In the genomic region with DNA sequence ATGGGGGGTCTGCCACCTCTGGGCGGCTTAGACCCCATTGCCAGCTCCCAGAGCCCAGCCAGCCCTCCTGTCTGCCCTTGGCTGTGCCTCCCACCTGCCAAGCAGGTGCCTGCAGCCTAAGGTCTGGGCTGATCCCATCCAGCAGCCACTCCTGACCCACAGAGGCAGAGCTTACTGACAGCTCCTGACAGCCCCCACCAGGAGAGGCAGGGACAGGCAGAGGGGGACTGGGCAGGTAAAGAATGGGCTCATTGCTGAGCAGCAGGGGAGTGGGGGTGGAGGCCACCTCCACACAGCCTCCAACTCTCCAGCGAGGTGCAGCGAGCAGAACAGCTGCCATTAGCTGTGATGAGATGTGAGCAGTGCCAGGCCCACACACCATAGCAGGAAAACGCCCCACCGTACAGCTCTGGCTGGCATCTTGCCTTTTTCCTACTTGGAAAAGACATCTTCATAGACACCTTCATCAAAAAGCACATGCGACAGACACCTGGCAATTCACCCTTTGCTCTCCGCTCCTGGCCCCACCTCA, we compare ENCODE assay signal across 21 cellular contexts.
DNase-seq lines count a peak whose midpoint lies in the region; ATAC-seq, FAIRE-seq and TF ChIP-seq lines count a peak whose summit lies in the region.
"Had no signal": no experiment of that assay in that cellular context is flagged by ENCODE, and none has a peak within 500 bp of the region (broad histone marks: within the 10 kb centered on the region; RNA-seq: fewer than 3 reads in every experiment).

No MANE protein-coding gene starts in this region.

- no peak overlapping the region for H2BK5ac ChIP-seq in H1 (ENCODE audit: low read depth, low read length)

- H3K4me3 ChIP-seq in GM23338 (no peak overlapping the region), H7 (ENCODE audit: insufficient read depth, low read depth, low read length) (no peak overlapping the region), H1 (ENCODE audit: extremely low read depth in 1 of 4, insufficient read depth in 2 of 4, low read depth in 3 of 4, low read length in 4 of 4) (no peak overlapping the region), thyroid gland (replicated peaks in 1 of 3) (no peak overlapping the region), OCI-LY7 (ENCODE audit: low read depth, low read length, poor library complexity, severe bottlenecking) (no peak overlapping the region)
- H3K4me3 ChIP-seq: BLaER1, GM12878 had no signal

- no peak overlapping the region for H3K23ac ChIP-seq in H1 (ENCODE audit: insufficient read length)

- no peak overlapping the region; the same call in 1 of the 2 replicates for H3K18ac ChIP-seq in H1 (ENCODE audit: extremely low read depth, low read length)

- no peak for FAIRE-seq in H1 (lab: Jason Lieb, UNC)
- FAIRE-seq: GM12878 had no signal

- H3K9me3 Mint-ChIP-seq in GM23338 (no peaks in the 10 kb centered on the region), progenitor cell of endocrine pancreas (ENCODE audit: low read depth) (no peaks in the 10 kb centered on the region)
- H3K9me3 Mint-ChIP-seq: CD4-positive, alpha-beta T cell had no signal

- POLR2A ChIA-PET in H1 (lab: Charles Lee; ENCODE audit: partially characterized antibody), result no interaction called here
- POLR2A ChIA-PET in OCI-LY7 (lab: Charles Lee), result no interaction called here

- no peak overlapping the region for H2BK12ac ChIP-seq in H1 (ENCODE audit: low read depth, low read length)

- H2AK5ac ChIP-seq in H1 (ENCODE audit: low read depth, low read length), result no peak overlapping the region; the same call in 1 of the 2 replicates

- intact Hi-C loops in thyroid gland (cut with DNase I) (no loop called here), OCI-LY7 (cut with micrococcal nuclease; ENCODE audit: unreplicated experiment) (no loop called here)

- H2AFZ ChIP-seq in GM23338 (no peak overlapping the region), H1 (ENCODE audit: low read length) (no peak overlapping the region), OCI-LY7 (ENCODE audit: low read length) (no peak overlapping the region)

- DNase-seq in GM23338 (ENCODE audit: low spot score) (no peak), H7 (peak; percentile 78), H1 (ENCODE audit: low read depth in 1 of 2, low spot score in 2 of 2) (no peak), progenitor cell of endocrine pancreas (ENCODE audit: low spot score, unreplicated experiment) (no peak), thyroid gland (no peak), OCI-LY7 (ENCODE audit: low spot score) (no peak), NCI-H1417 treated with DMSO at 0.1 percent for 48 hours (lab: John Stamatoyannopoulos, UW) (no peak)
- DNase-seq: CD4-positive, alpha-beta T cell; COR-L47; DND-41; HCEC 1CT; KG1; NCI-H1092 treated with DMSO at 0.1 percent for 48 hours; NCI-H2081 treated with DMSO at 0.1 percent for 48 hours; NCI-H2171 treated with DMSO at 0.1 percent for 48 hours; NCI-H524 treated with DMSO at 0.1 percent for 48 hours; NCI-H82; PC-3; SHP77 had no signal

- no peak overlapping the region for H3K14ac ChIP-seq in H1 (ENCODE audit: insufficient read length)

- no peak overlapping the region for H3K27ac ChIP-seq in GM23338 (ENCODE audit: low read depth)
- no peak overlapping the region for H3K27ac ChIP-seq in H1 (ENCODE audit: low read depth, low read length)
- no peak overlapping the region for H3K27ac ChIP-seq in thyroid gland
- no peak overlapping the region for H3K27ac ChIP-seq in OCI-LY7 (ENCODE audit: low read depth, low read length, poor library complexity, severe bottlenecking)
- H3K27ac ChIP-seq: BLaER1 had no signal

- H3K9me2 ChIP-seq in GM23338 (ENCODE audit: insufficient read depth), result no peaks in the 10 kb centered on the region
- H3K9me2 ChIP-seq in OCI-LY7 (ENCODE audit: insufficient read depth, low read length), result no peaks in the 10 kb centered on the region

- ATAC-seq in GM23338, result peak; percentile 74
- ATAC-seq: GM12878, PC-3 had no signal

- H3K4me2 ChIP-seq in GM23338 (no peak overlapping the region), H1 (ENCODE audit: insufficient read depth in 1 of 2, low read depth in 2 of 2, low read length in 2 of 2) (no peak overlapping the region), OCI-LY7 (ENCODE audit: low read length) (no peak overlapping the region)
- H3K4me2 ChIP-seq: BLaER1 had no signal

- 0 out of 2 replicates have a peak, but pooled peaks cover 2% of the 10 kb centered on the region for H3K23me2 ChIP-seq in H1 (ENCODE audit: low read depth, low read length)

- H3F3A ChIP-seq in GM23338 (replicated peaks; ENCODE audit: low read depth), result no peaks in the 10 kb centered on the region

- CTCF ChIA-PET in H1 (lab: Charles Lee; ENCODE audit: partially characterized antibody), result interaction anchor here (0.6 to 3.3 kb wide), 13 partner anchors 9 to 320 kb away, joined by 3 to 17 read pairs (median 4); no protein-coding TSS in a partner anchor
- CTCF ChIA-PET in OCI-LY7 (lab: Charles Lee; ENCODE audit: unreplicated experiment), result no interaction called here

- no peak overlapping the region for H4K5ac ChIP-seq in H1 (ENCODE audit: insufficient read length, low read depth, low read length)

- peak; percentile 31 to 40; a peak in 3 of 4 replicates for TF ChIP-seq RAD21 in H1 (IDR thresholded peaks at IDR 0.05 in 1 of 2, conservative IDR thresholded peaks at IDR 0.05 in 1 of 2; ENCODE audit: low read depth in 2 of 2, low read length in 2 of 2)

- TF ChIP-seq POLR2A in H1 (IDR thresholded peaks at IDR 0.05; ENCODE audit: control extremely low read depth in 1 of 2, low read depth in 2 of 2, low read length in 2 of 2) (no peak), thyroid gland (IDR thresholded peaks at IDR 0.05) (no peak)

- peaks cover 21% of the 10 kb centered on the region for H3K4me1 Mint-ChIP-seq in GM23338
- H3K4me1 Mint-ChIP-seq in progenitor cell of endocrine pancreas (ENCODE audit: low read depth), result peaks cover 10% of the 10 kb centered on the region

- no peaks in the 10 kb centered on the region for H3K79me2 ChIP-seq in GM23338 (replicated peaks; ENCODE audit: insufficient read depth)
- no peaks in the 10 kb centered on the region for H3K79me2 ChIP-seq in H1 (ENCODE audit: control insufficient read depth in 1 of 2, insufficient read depth in 2 of 2, low read length in 2 of 2)
- no peaks in the 10 kb centered on the region for H3K79me2 ChIP-seq in OCI-LY7 (ENCODE audit: insufficient read depth, low read depth, low read length)

- no peaks in the 10 kb centered on the region for H3K9me3 ChIP-seq in H1 (ENCODE audit: insufficient read depth in 2 of 2, low read depth in 1 of 2, low read length in 1 of 2)
- no peaks in the 10 kb centered on the region for H3K9me3 ChIP-seq in thyroid gland
- no peaks in the 10 kb centered on the region for H3K9me3 ChIP-seq in OCI-LY7 (ENCODE audit: low read length)

- H4K20me1 ChIP-seq in GM23338 (replicated peaks; ENCODE audit: insufficient read depth) (no peaks in the 10 kb centered on the region), H1 (replicated peaks in 1 of 2; ENCODE audit: control insufficient read depth in 1 of 2, insufficient read depth in 2 of 2, low read length in 2 of 2) (peaks cover 0 to 8% of the 10 kb centered on the region in 2 experiments), OCI-LY7 (ENCODE audit: insufficient read depth, low read length) (no peaks in the 10 kb centered on the region)

- no peak overlapping the region for H3K9ac ChIP-seq in H1 (replicated peaks in 1 of 4; ENCODE audit: extremely low read depth in 1 of 4, low read depth in 3 of 4, low read length in 3 of 4)
- H3K9ac ChIP-seq: BLaER1 had no signal

- TF ChIP-seq CTCF in GM23338 (conservative IDR thresholded peaks at IDR 0.05; ENCODE audit: low read depth in 2 of 2), result no peak
- peak in 1 of 3 experiments; percentile 9; a peak in 2 of 4 replicates for TF ChIP-seq CTCF in H1 (IDR thresholded peaks at IDR 0.05; ENCODE audit: control extremely low read depth in 1 of 3, insufficient read depth in 1 of 3, low read depth in 1 of 3, low read length in 3 of 3)
- TF ChIP-seq CTCF in progenitor cell of endocrine pancreas (IDR thresholded peaks at IDR 0.05; ENCODE audit: unreplicated experiment), result no peak
- TF ChIP-seq CTCF in thyroid gland (IDR thresholded peaks at IDR 0.05), result no peak
- TF ChIP-seq CTCF in OCI-LY7 (conservative IDR thresholded peaks at IDR 0.05; ENCODE audit: low read length), result no peak

- no peak overlapping the region for H4K8ac ChIP-seq in H1 (ENCODE audit: extremely low read depth, insufficient read depth, low read length)

- H4K91ac ChIP-seq in H1 (replicated peaks; ENCODE audit: insufficient read length, low read length), result no peak overlapping the region

- 0 out of 2 replicates have a peak, but pooled peaks cover 7% of the 10 kb centered on the region for H3K79me1 ChIP-seq in H1 (ENCODE audit: low read depth, low read length)

- no peaks in the 10 kb centered on the region for H3K27me3 ChIP-seq in GM23338 (ENCODE audit: insufficient read depth)
- H3K27me3 ChIP-seq in H7 (ENCODE audit: control insufficient read depth, insufficient read depth, low read length), result no peaks in the 10 kb centered on the region
- no peaks in the 10 kb centered on the region for H3K27me3 ChIP-seq in H1 (replicated peaks in 1 of 4; ENCODE audit: control insufficient read depth in 3 of 4, extremely low read depth in 1 of 4, insufficient read depth in 3 of 4, low read length in 3 of 4)
- no peaks in the 10 kb centered on the region for H3K27me3 ChIP-seq in thyroid gland
- H3K27me3 ChIP-seq: BLaER1 had no signal

- no peak for TF ChIP-seq EP300 in H1 (IDR thresholded peaks at IDR 0.05; ENCODE audit: borderline replicate concordance in 1 of 2, low read depth in 2 of 2, low read length in 2 of 2)

- 82% methylated on average over 7 of the region's 7 CpGs; no CpG with 5 or more reads in 1 of the 2 experiments for WGBS in H1 (ENCODE audit: extremely low coverage in 1 of 2, insufficient coverage in 1 of 2, insufficient read length in 1 of 2, insufficient replicate concordance in 2 of 2, low coverage in 1 of 2, low lambda C conversion rate in 2 of 2, missing lambda C conversion rate in 1 of 2), 2 experiments
- 89 to 92% methylated on average over 5 to 7 of the region's 7 CpGs for WGBS in thyroid gland, 2 donors

- H2BK15ac ChIP-seq in H1 (ENCODE audit: low read length), result no peak overlapping the region

- no peak overlapping the region for H3K4me3 Mint-ChIP-seq in GM23338
- no peak overlapping the region for H3K4me3 Mint-ChIP-seq in progenitor cell of endocrine pancreas (ENCODE audit: low read depth)
- H3K4me3 Mint-ChIP-seq: CD4-positive, alpha-beta T cell had no signal

- H3K36me3 ChIP-seq in GM23338 (ENCODE audit: insufficient read depth) (no peaks in the 10 kb centered on the region; the same call in 1 of the 2 replicates), H7 (replicated peaks; ENCODE audit: control insufficient read depth, insufficient read depth, low read length) (no peaks in the 10 kb centered on the region), H1 (ENCODE audit: control insufficient read depth in 2 of 4, insufficient read depth in 4 of 4, low read length in 3 of 4) (no peaks in the 10 kb centered on the region), thyroid gland (no peaks in the 10 kb centered on the region), OCI-LY7 (ENCODE audit: insufficient read depth, low read length) (no peaks in the 10 kb centered on the region)

- H3K36me3 Mint-ChIP-seq in GM23338 (ENCODE audit: low read depth) (no peaks in the 10 kb centered on the region), progenitor cell of endocrine pancreas (ENCODE audit: insufficient read depth) (no peaks in the 10 kb centered on the region)

- no peak overlapping the region for H3K4ac ChIP-seq in H1 (replicated peaks; ENCODE audit: insufficient read length, low read depth, low read length)

- no peak overlapping the region for H2BK120ac ChIP-seq in H1 (replicated peaks; ENCODE audit: low read depth, low read length)

- no TSS peak for BruUV-seq in OCI-LY7 (replicated peaks; lab: Mats Ljungman, UMichigan)

- H2BK20ac ChIP-seq in H1 (ENCODE audit: low read length), result no peak overlapping the region

- no peak overlapping the region for H3K56ac ChIP-seq in H1 (replicated peaks; ENCODE audit: insufficient read length, low read depth, low read length)

- H3K27me3 Mint-ChIP-seq in GM23338 (ENCODE audit: insufficient read depth, low read depth, poor library complexity) (peaks cover 5% of the 10 kb centered on the region), progenitor cell of endocrine pancreas (no peaks in the 10 kb centered on the region)
- H3K27me3 Mint-ChIP-seq: CD4-positive, alpha-beta T cell had no signal

- no peaks in the 10 kb centered on the region for H3K4me1 ChIP-seq in GM23338 (ENCODE audit: insufficient read depth)
- peaks cover 0 to 12% (median 8%) of the 10 kb centered on the region in 4 experiments; a peak in 5 of 7 replicates for H3K4me1 ChIP-seq in H1 (replicated peaks in 1 of 4; ENCODE audit: control insufficient read depth in 3 of 4, insufficient read depth in 4 of 4, low read length in 3 of 4)
- H3K4me1 ChIP-seq in thyroid gland, result no peaks in the 10 kb centered on the region
- no peaks in the 10 kb centered on the region for H3K4me1 ChIP-seq in OCI-LY7 (ENCODE audit: insufficient read depth, low read length, poor library complexity, severe bottlenecking)

- H3K27ac Mint-ChIP-seq in GM23338, result no peak overlapping the region
- H3K27ac Mint-ChIP-seq in progenitor cell of endocrine pancreas, result peak overlapping the region; percentile 31
- H3K27ac Mint-ChIP-seq: CD4-positive, alpha-beta T cell had no signal
